11 cellular contexts compared by ENCODE assay signal in the genomic region with DNA sequence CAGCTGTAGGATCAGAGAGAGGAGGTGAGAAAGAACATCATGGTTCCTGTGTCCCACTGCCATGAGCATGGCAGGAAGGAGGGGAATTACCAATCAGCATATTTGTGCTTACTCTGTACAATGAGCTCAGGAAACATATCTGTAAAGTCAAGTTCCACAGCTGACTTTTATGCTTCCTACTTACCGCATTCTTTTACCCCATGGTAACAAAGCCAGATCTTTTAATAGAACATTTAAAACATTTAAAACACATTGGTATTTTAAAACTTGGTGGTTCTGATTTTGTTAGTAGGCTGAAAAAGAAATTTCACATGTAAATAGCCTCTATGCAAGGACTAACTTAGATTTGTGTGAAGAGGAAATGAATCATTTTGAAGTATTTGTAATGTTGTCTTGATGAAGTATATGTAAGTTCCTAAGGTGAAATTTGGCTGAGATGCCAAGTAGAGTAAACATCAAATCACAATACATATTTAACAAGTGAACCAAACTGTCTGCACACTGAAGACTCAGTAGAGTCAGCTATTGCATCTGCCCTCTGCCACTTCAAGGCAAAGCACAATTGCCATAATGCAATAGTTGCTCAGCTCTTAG.
DNase-seq lines count a peak whose midpoint lies in the region; ATAC-seq and TF ChIP-seq lines count a peak whose summit lies in the region.
"Had no signal": no experiment of that assay in that cellular context is flagged by ENCODE, and none has a peak within 500 bp of the region (broad histone marks: within the 10 kb centered on the region; RNA-seq: fewer than 3 reads in every experiment).

No MANE protein-coding gene starts in this region.

- H3K36me3 ChIP-seq in CD4-positive, CD25-positive, alpha-beta regulatory T cell (ENCODE audit: control insufficient read depth, insufficient read depth, low read length): peaks cover 2% of the 10 kb centered on the region
- H3K36me3 ChIP-seq in GM23248 (ENCODE audit: low read depth) (no peaks in the 10 kb centered on the region), neuronal stem cell (replicated peaks in 1 of 2; ENCODE audit: control insufficient read depth in 2 of 2, insufficient read depth in 2 of 2, low read length in 2 of 2) (peaks cover 0 to 6% of the 10 kb centered on the region in 2 donors), spleen (peaks cover 0 to 44% (median 9%) of the 10 kb centered on the region in 6 donors)
- H3K36me3 ChIP-seq: suprapubic skin had no signal

- no peak overlapping the region for H4K8ac ChIP-seq in neuronal stem cell (ENCODE audit: low read depth, low read length)

- H3K4ac ChIP-seq in neuronal stem cell (ENCODE audit: low read length): no peak overlapping the region

- H3F3A ChIP-seq in GM23248 (ENCODE audit: insufficient read depth): peaks cover 25% of the 10 kb centered on the region

- H3K4me1 Mint-ChIP-seq in CD4-positive, CD25-positive, alpha-beta regulatory T cell: peaks cover 6 to 17% (median 13%) of the 10 kb centered on the region in 4 donors
- H3K4me1 Mint-ChIP-seq in T-helper 2 cell treated with Interferon-gamma antibody and Interleukin-4, amounts not matched to agents 5 μg/mL and 100 μg/mL, for 36 hours (ENCODE audit: low read depth): peaks cover 33% of the 10 kb centered on the region
- H3K4me1 Mint-ChIP-seq in nephron progenitor cell: no peaks in the 10 kb centered on the region

- WGBS in GM23248 (ENCODE audit: low coverage in 1 of 2, low lambda C conversion rate in 2 of 2, missing lambda C conversion rate in 2 of 2), 2 experiments: 4 to 9% methylated on average over 1 of the region's 1 CpG
- WGBS in neuronal stem cell (ENCODE audit: extremely low coverage in 2 of 2, insufficient read length in 2 of 2, insufficient replicate concordance in 1 of 2), 2 donors: no CpG with 5 or more reads among the region's 1 CpG
- WGBS in spleen, 5 donors: 32 to 45% (median 34%) methylated on average over 1 of the region's 1 CpG

- peak overlapping the region in 2 of 3 donors; percentile 12 to 77 for H3K27ac Mint-ChIP-seq in CD4-positive, CD25-positive, alpha-beta regulatory T cell
- peak overlapping the region; percentile 55 for H3K27ac Mint-ChIP-seq in T-helper 2 cell treated with Interferon-gamma antibody and Interleukin-4, amounts not matched to agents 5 μg/mL and 100 μg/mL, for 36 hours
- H3K27ac Mint-ChIP-seq in nephron progenitor cell: no peak overlapping the region

- TF ChIP-seq POLR2A in spleen (IDR thresholded peaks at IDR 0.05): no peak

- H3K9me3 Mint-ChIP-seq in CD4-positive, CD25-positive, alpha-beta regulatory T cell: peaks cover 0 to 1% (median 0%) of the 10 kb centered on the region in 7 donors
- H3K9me3 Mint-ChIP-seq in T-helper 2 cell treated with Interferon-gamma antibody and Interleukin-4, amounts not matched to agents 5 μg/mL and 100 μg/mL, for 36 hours: no peaks in the 10 kb centered on the region
- H3K9me3 Mint-ChIP-seq in nephron progenitor cell: peaks cover 3% of the 10 kb centered on the region

- in situ Hi-C loops in GM23248 (cut with MboI): no loop called here

- no peak overlapping the region for H2BK15ac ChIP-seq in neuronal stem cell (ENCODE audit: low read length)

- H3K27me3 ChIP-seq in CD4-positive, CD25-positive, alpha-beta regulatory T cell (ENCODE audit: control insufficient read depth, insufficient read depth, low read length): no peaks in the 10 kb centered on the region
- H3K27me3 ChIP-seq in GM23248 (replicated peaks; ENCODE audit: insufficient read depth) (no peaks in the 10 kb centered on the region), neuronal stem cell (ENCODE audit: control insufficient read depth in 3 of 3, insufficient read depth in 3 of 3, low read depth in 1 of 3, low read length in 3 of 3) (no peaks in the 10 kb centered on the region), spleen (replicated peaks in 1 of 7) (no peaks in the 10 kb centered on the region)
- H3K27me3 ChIP-seq: hepatocyte, suprapubic skin had no signal

- peaks cover 31% of the 10 kb centered on the region for H3K36me3 Mint-ChIP-seq in CD4-positive, CD25-positive, alpha-beta regulatory T cell
- peaks cover 51% of the 10 kb centered on the region for H3K36me3 Mint-ChIP-seq in T-helper 2 cell treated with Interferon-gamma antibody and Interleukin-4, amounts not matched to agents 5 μg/mL and 100 μg/mL, for 36 hours (ENCODE audit: low read depth)
- H3K36me3 Mint-ChIP-seq in nephron progenitor cell (ENCODE audit: low read depth): peaks cover 20% of the 10 kb centered on the region

- DNase-seq in CD4-positive, CD25-positive, alpha-beta regulatory T cell: peak in 1 of 3 donors; percentile 31
- peak; percentile 56 for DNase-seq in GM23248
- no peak for DNase-seq in T-helper 2 cell treated with Interferon-gamma antibody and Interleukin-4, amounts not matched to agents 5 μg/mL and 100 μg/mL, for 36 hours (ENCODE audit: low spot score)
- peak; percentile 72 for DNase-seq in glomerular endothelial cell (ENCODE audit: extremely low read depth, low read depth, low spot score)
- no peak for DNase-seq in nephron progenitor cell
- DNase-seq in neuronal stem cell (ENCODE audit: low spot score): no peak
- no peak for DNase-seq in DMS79 treated with DMSO at 0.1 percent for 48 hours (lab: John Stamatoyannopoulos, UW)
- no peak for DNase-seq in spleen

- no peaks in the 10 kb centered on the region for H4K20me1 ChIP-seq in GM23248 (ENCODE audit: insufficient read depth)

- no peaks in the 10 kb centered on the region for H3K9me3 ChIP-seq in CD4-positive, CD25-positive, alpha-beta regulatory T cell (ENCODE audit: control insufficient read depth in 2 of 2, low read length in 2 of 2)
- H3K9me3 ChIP-seq in GM23248 (ENCODE audit: low read depth) (no peaks in the 10 kb centered on the region), neuronal stem cell (replicated peaks in 1 of 2; ENCODE audit: control insufficient read depth in 2 of 2, insufficient read depth in 1 of 2, low read depth in 1 of 2, low read length in 2 of 2) (peaks cover 0 to 19% of the 10 kb centered on the region in 2 donors), spleen (no peaks in the 10 kb centered on the region)
- H3K9me3 ChIP-seq: suprapubic skin had no signal

- no peak overlapping the region for H3K4me3 Mint-ChIP-seq in CD4-positive, CD25-positive, alpha-beta regulatory T cell
- peak overlapping the region; percentile 18 for H3K4me3 Mint-ChIP-seq in T-helper 2 cell treated with Interferon-gamma antibody and Interleukin-4, amounts not matched to agents 5 μg/mL and 100 μg/mL, for 36 hours
- H3K4me3 Mint-ChIP-seq in nephron progenitor cell: no peak overlapping the region

- no peak overlapping the region for H3K23ac ChIP-seq in neuronal stem cell (ENCODE audit: low read depth, low read length, poor library complexity)

- H3K27ac ChIP-seq in CD4-positive, CD25-positive, alpha-beta regulatory T cell (ENCODE audit: insufficient read depth, low read length, poor library complexity, severe bottlenecking): no peak overlapping the region
- H3K27ac ChIP-seq in GM23248 (peak overlapping the region; percentile 37; the same call in 1 of the 2 replicates), neuronal stem cell (replicated peaks; ENCODE audit: low read length) (no peak overlapping the region), spleen (no peak overlapping the region)
- H3K27ac ChIP-seq: hepatocyte, suprapubic skin had no signal

- intact Hi-C loops in spleen (cut with DNase I; ENCODE audit: low total_unique reads): no loop called here

- H2AFZ ChIP-seq in GM23248: 0 out of 2 replicates have a peak overlapping the region, but pooled peaks have one; percentile 14
- H2AFZ ChIP-seq in neuronal stem cell (ENCODE audit: low read length): no peak overlapping the region
- H2AFZ ChIP-seq: hepatocyte had no signal

- H3K4me2 ChIP-seq in GM23248 (ENCODE audit: unreplicated experiment) (peak overlapping the region; percentile 15), neuronal stem cell (ENCODE audit: insufficient read depth, low read length, poor library complexity, severe bottlenecking) (no peak overlapping the region)
- H3K4me2 ChIP-seq: hepatocyte had no signal

- ATAC-seq in CD4-positive, CD25-positive, alpha-beta regulatory T cell (ENCODE audit: low read depth in 2 of 2): no peak
- ATAC-seq: sciatic nerve had no signal

- H4K91ac ChIP-seq in neuronal stem cell (ENCODE audit: low read depth, low read length, poor library complexity): no peak overlapping the region

- no peak for TF ChIP-seq CTCF in nephron progenitor cell (IDR thresholded peaks at IDR 0.05)
- TF ChIP-seq CTCF in spleen (IDR thresholded peaks at IDR 0.05 in 8 of 11, conservative IDR thresholded peaks at IDR 0.05 in 3 of 11): no peak

- no peak overlapping the region for H3K4me3 ChIP-seq in CD4-positive, CD25-positive, alpha-beta regulatory T cell (ENCODE audit: low read depth, low read length)
- H3K4me3 ChIP-seq in GM23248: no peak overlapping the region
- no peak overlapping the region for H3K4me3 ChIP-seq in neuronal stem cell (ENCODE audit: low read length in 2 of 2)
- H3K4me3 ChIP-seq in spleen: no peak overlapping the region
- H3K4me3 ChIP-seq: hepatocyte, suprapubic skin had no signal

- H3K9me2 ChIP-seq in GM23248 (ENCODE audit: insufficient read depth): no peaks in the 10 kb centered on the region

- H3K18ac ChIP-seq in neuronal stem cell (ENCODE audit: low read length): no peak overlapping the region

- no peak overlapping the region for H2AK5ac ChIP-seq in neuronal stem cell (ENCODE audit: low read depth, low read length)

- no peaks in the 10 kb centered on the region for H3K4me1 ChIP-seq in CD4-positive, CD25-positive, alpha-beta regulatory T cell (ENCODE audit: control insufficient read depth, insufficient read depth, low read length, poor library complexity, severe bottlenecking)
- H3K4me1 ChIP-seq in GM23248 (ENCODE audit: insufficient read depth) (peaks cover 18% of the 10 kb centered on the region), neuronal stem cell (ENCODE audit: control insufficient read depth in 2 of 2, insufficient read depth in 1 of 2, low read depth in 1 of 2, low read length in 2 of 2) (peaks cover 3 to 12% of the 10 kb centered on the region in 2 donors), spleen (peaks cover 0 to 14% (median 0%) of the 10 kb centered on the region in 6 donors)
- H3K4me1 ChIP-seq: suprapubic skin had no signal

- no peaks in the 10 kb centered on the region for H3K27me3 Mint-ChIP-seq in CD4-positive, CD25-positive, alpha-beta regulatory T cell
- no peaks in the 10 kb centered on the region for H3K27me3 Mint-ChIP-seq in T-helper 2 cell treated with Interferon-gamma antibody and Interleukin-4, amounts not matched to agents 5 μg/mL and 100 μg/mL, for 36 hours (ENCODE audit: low read depth)
- H3K27me3 Mint-ChIP-seq in nephron progenitor cell (ENCODE audit: low read depth, poor library complexity): peaks cover 3% of the 10 kb centered on the region

- no peak overlapping the region for H2BK5ac ChIP-seq in neuronal stem cell (ENCODE audit: low read length)

- H3K14ac ChIP-seq in neuronal stem cell (ENCODE audit: low read length): no peak overlapping the region

- H3K9ac ChIP-seq in GM23248 (no peak overlapping the region), neuronal stem cell (ENCODE audit: low read depth, low read length, poor library complexity) (no peak overlapping the region)

- H3K79me1 ChIP-seq in neuronal stem cell (ENCODE audit: low read depth, low read length): no peaks in the 10 kb centered on the region

- H2BK120ac ChIP-seq in neuronal stem cell (ENCODE audit: low read depth, low read length): no peak overlapping the region

- no peaks in the 10 kb centered on the region for H3K79me2 ChIP-seq in GM23248 (ENCODE audit: insufficient read depth)
- H3K79me2 ChIP-seq: hepatocyte had no signal

- H2BK12ac ChIP-seq in neuronal stem cell (ENCODE audit: low read length): no peak overlapping the region

Comparison
In these comparisons a context has a peak if more than half of its experiments do, and no peak if none do; other contexts are left out.
1. DNase-seq: peak in GM23248 (single experiment) and glomerular endothelial cell (single experiment); none in T-helper 2 cell treated with Interferon-gamma antibody and Interleukin-4, amounts not matched to agents 5 μg/mL and 100 μg/mL, for 36 hours (single experiment), nephron progenitor cell (single experiment), neuronal stem cell (single experiment), DMS79 treated with DMSO at 0.1 percent for 48 hours (single experiment) and spleen (single experiment).